ENCODE assay signal across 9 cellular contexts in genomic region chr4:59222231-59222630, GRCh38.
"Had no signal": no experiment of that assay in that cellular context is flagged by ENCODE, and none has a peak within 500 bp of the region (broad histone marks: within the 10 kb centered on the region; RNA-seq: fewer than 3 reads in every experiment).

No MANE protein-coding gene starts in this region.

- H3K36me3 ChIP-seq: HAP-1 had no signal

- H3K9me3 ChIP-seq: HAP-1 had no signal

- H2AFZ ChIP-seq: GM23248 had no signal

- H3K4me3 ChIP-seq: GM23248, HAP-1, K562 had no signal

- H3K4me1 ChIP-seq: HAP-1 had no signal

- H3K9ac ChIP-seq: GM23248 had no signal

- DNase-seq: GM23248, GOT3, H7, HFFc6, IMR-90, KG1 had no signal

- H3K27ac ChIP-seq: GM23248 had no signal

- ATAC-seq: HCT116, K562 had no signal
